In the genomic region with DNA sequence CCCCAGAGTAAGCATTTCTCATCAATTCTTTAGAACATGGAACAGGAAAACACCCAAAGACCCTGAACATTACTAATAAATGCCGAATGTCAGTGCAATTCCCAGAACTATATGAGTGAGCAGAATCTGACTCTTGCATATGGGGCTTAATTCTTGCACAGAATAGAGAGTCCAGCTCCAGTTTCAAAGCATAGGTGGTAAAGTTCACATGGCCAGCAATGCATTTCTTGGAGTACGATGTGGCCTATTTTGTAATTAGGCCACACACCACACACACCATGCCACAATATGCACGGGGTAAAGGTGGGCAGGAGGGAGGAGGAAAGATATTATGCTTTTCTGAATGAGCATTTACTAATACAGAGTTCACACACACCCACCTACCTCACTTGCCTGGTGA, we compare ENCODE assay signal across 24 cellular contexts. TPM values are rescaled to one million over a fixed set of nuclear protein-coding genes. Genes with fewer than 3 reads are reported as not detected.
"Had no signal": no experiment of that assay in that cellular context is flagged by ENCODE, and none has a peak within 500 bp of the region (broad histone marks: within the 10 kb centered on the region; RNA-seq: fewer than 3 reads in every experiment).

No MANE protein-coding gene starts in this region.

- H3K4me2 ChIP-seq: neural progenitor cell had no signal

- H3K4me1 ChIP-seq: neural progenitor cell, uterus had no signal

- H3K4me3 ChIP-seq: coronary artery, esophagus muscularis mucosa, left ventricle myocardium inferior, neural progenitor cell, uterus had no signal

- H3K27ac ChIP-seq: esophagus muscularis mucosa, left ventricle myocardium inferior, neural progenitor cell, uterus had no signal

- H3K9ac ChIP-seq: neural progenitor cell had no signal

- H3K36me3 ChIP-seq: left ventricle myocardium inferior, uterus had no signal

- DNase-seq: activated B cell treated with CpG ODN at 0.5 μM for 24 hours; activated CD4-positive, alpha-beta T cell treated with anti-CD3 and anti-CD28 coated beads for 36 hours; activated CD4-positive, alpha-beta T cell treated with anti-CD3 and anti-CD28 coated beads, Interleukin-2, amount 50 U/mL, for 4 hours; activated CD8-positive, alpha-beta memory T cell treated with anti-CD3 and anti-CD28 coated beads for 24 hours; activated CD8-positive, alpha-beta memory T cell treated with anti-CD3 and anti-CD28 coated beads, Interleukin-2, amount 50 U/mL, for 4 hours; activated naive CD4-positive, alpha-beta T cell treated with anti-CD3 and anti-CD28 coated beads for 36 hours; activated T-cell treated with anti-CD3 and anti-CD28 coated beads, Interleukin-2, amount 50 U/mL, for 24 hours; amygdala; cerebellar nuclear complex; head of caudate nucleus; hypothalamus; left ventricle myocardium inferior; mammary epithelial cell; naive thymus-derived CD8-positive, alpha-beta T cell; posterior cingulate gyrus; stimulated activated CD4-positive, alpha-beta T cell treated with anti-CD3 and anti-CD28 coated beads, Interleukin-2, amount 100 ng/mL, for 48 hours; stimulated activated CD8-positive, alpha-beta memory T cell treated with anti-CD3 and anti-CD28 coated beads, Interleukin-4, amount 100 ng/mL, for 48 hours; stimulated activated naive B cell treated with anti-CD40 and anti-IgM and Interleukin-4, amounts not matched to agents 10 μg/mL and 1 μg/mL and 100 μg/mL, for 72 hours; trophoblast cell; uterus had no signal

- H3K9me3 ChIP-seq: esophagus muscularis mucosa, uterus had no signal

- H3K27me3 ChIP-seq: esophagus muscularis mucosa, neural progenitor cell, uterus had no signal

- H2AFZ ChIP-seq: neural progenitor cell had no signal

- ATAC-seq: activated CD4-positive, alpha-beta T cell treated with anti-CD3 and anti-CD28 coated beads for 36 hours; naive thymus-derived CD8-positive, alpha-beta T cell; stimulated activated naive B cell treated with anti-CD40 and anti-IgM and Interleukin-4, amounts not matched to agents 10 μg/mL and 1 μg/mL and 100 μg/mL, for 72 hours had no signal

RNA-seq across cellular contexts. Expression of a gene that starts 56.5 kb away (rescaled TPM):
- total RNA-seq: activated B cell treated with CpG ODN at 0.5 μM for 24 hours; activated naive CD4-positive, alpha-beta T cell treated with anti-CD3 and anti-CD28 coated beads for 36 hours; activated T-helper 2 cell treated with anti-CD3 and anti-CD28 coated beads, Interferon-gamma antibody, Interleukin-2, Interleukin-4, amounts not matched to agents 10 μg/mL and 5 μg/mL and 100 μg/mL, durations not matched to agents 14 hours and 24 hours and 36 hours; naive thymus-derived CD8-positive, alpha-beta T cell had no signal
